ENCODE assay signal across 34 cellular contexts in genomic region chr17:64041912-64042311, GRCh38. TPM values are rescaled to one million over a fixed set of nuclear protein-coding genes. Genes with fewer than 3 reads are reported as not detected.
DNase-seq lines count a peak whose midpoint lies in the region; ATAC-seq and TF ChIP-seq lines count a peak whose summit lies in the region.
"Had no signal": no experiment of that assay in that cellular context is flagged by ENCODE, and none has a peak within 500 bp of the region (broad histone marks: within the 10 kb centered on the region; RNA-seq: fewer than 3 reads in every experiment).

No MANE protein-coding gene starts in this region.

- peak overlapping the region; percentile 78 for H3K27ac Mint-ChIP-seq in activated T-cell treated with anti-CD3 and anti-CD28 coated beads, Interleukin-2, amount 50 U/mL, for 72 hours
- H3K27ac Mint-ChIP-seq in T-cell (peak overlapping the region; percentile 2 to 33), endodermal cell (no peak overlapping the region)
- peak overlapping the region; percentile 66 for H3K27ac Mint-ChIP-seq in central memory CD8-positive, alpha-beta T cell (ENCODE audit: low read depth)
- H3K27ac Mint-ChIP-seq: activated naive CD8-positive, alpha-beta T cell treated with anti-CD3 and anti-CD28 coated beads, Interleukin-2, amount 10 ng/mL, durations not matched to agents 7 days and 5 days; dendritic cell treated with granulocyte-macrophage colony-stimulating factor and Interleukin-4, amounts not matched to agents 40 ng/mL and 50 ng/mL, for 4 days; mesothelial cell of epicardium; stimulated activated memory B cell treated with anti-CD40 and anti-IgM and Interleukin-4, amounts not matched to agents 10 μg/mL and 1 μg/mL and 100 μg/mL, for 72 hours had no signal

- peak in 1 of 2 donors; percentile 38 for ATAC-seq in activated T-cell treated with anti-CD3 and anti-CD28 coated beads, Interleukin-2, amount 50 U/mL, for 72 hours (replicated peaks in 1 of 2)
- ATAC-seq in T-cell (replicated peaks in 1 of 4) (peak in 1 of 4 experiments; percentile 60), sciatic nerve (peak; percentile 16), gastrocnemius medialis (no peak)
- no peak for ATAC-seq in central memory CD8-positive, alpha-beta T cell (replicated peaks; ENCODE audit: extremely low read depth, poor library complexity, severe bottlenecking)
- ATAC-seq: esophagus mucosa; left ventricle myocardium superior; Right ventricle myocardium inferior; SK-N-SH treated with all-trans-retinoic acid at 6 μM for 48 hours; stimulated activated memory B cell treated with anti-CD40 and anti-IgM and Interleukin-4, amounts not matched to agents 10 μg/mL and 1 μg/mL and 100 μg/mL, for 72 hours had no signal

- no peaks in the 10 kb centered on the region for H3K9me3 Mint-ChIP-seq in activated T-cell treated with anti-CD3 and anti-CD28 coated beads, Interleukin-2, amount 50 U/mL, for 72 hours
- no peaks in the 10 kb centered on the region for H3K9me3 Mint-ChIP-seq in T-cell
- H3K9me3 Mint-ChIP-seq in central memory CD8-positive, alpha-beta T cell: no peaks in the 10 kb centered on the region
- H3K9me3 Mint-ChIP-seq in endodermal cell: no peaks in the 10 kb centered on the region
- H3K9me3 Mint-ChIP-seq: activated naive CD8-positive, alpha-beta T cell treated with anti-CD3 and anti-CD28 coated beads, Interleukin-2, amount 10 ng/mL, durations not matched to agents 7 days and 5 days; dendritic cell treated with granulocyte-macrophage colony-stimulating factor and Interleukin-4, amounts not matched to agents 40 ng/mL and 50 ng/mL, for 4 days; mesothelial cell of epicardium; naive B cell; stimulated activated memory B cell treated with anti-CD40 and anti-IgM and Interleukin-4, amounts not matched to agents 10 μg/mL and 1 μg/mL and 100 μg/mL, for 72 hours had no signal

- H3K9ac ChIP-seq in endodermal cell (ENCODE audit: extremely low read depth, low read length, poor library complexity, severe bottlenecking): no peak overlapping the region

- H3K4me1 Mint-ChIP-seq in activated T-cell treated with anti-CD3 and anti-CD28 coated beads, Interleukin-2, amount 50 U/mL, for 72 hours (ENCODE audit: low read depth): peaks cover 7% of the 10 kb centered on the region
- H3K4me1 Mint-ChIP-seq in T-cell (peaks cover 0 to 20% (median 8%) of the 10 kb centered on the region in 3 donors), endodermal cell (peaks cover 4% of the 10 kb centered on the region)
- H3K4me1 Mint-ChIP-seq in central memory CD8-positive, alpha-beta T cell: peaks cover under 1% of the 10 kb centered on the region
- H3K4me1 Mint-ChIP-seq: activated naive CD8-positive, alpha-beta T cell treated with anti-CD3 and anti-CD28 coated beads, Interleukin-2, amount 10 ng/mL, durations not matched to agents 7 days and 5 days; mesothelial cell of epicardium; naive B cell; stimulated activated memory B cell treated with anti-CD40 and anti-IgM and Interleukin-4, amounts not matched to agents 10 μg/mL and 1 μg/mL and 100 μg/mL, for 72 hours had no signal

- no peaks in the 10 kb centered on the region for H3K27me3 Mint-ChIP-seq in activated T-cell treated with anti-CD3 and anti-CD28 coated beads, Interleukin-2, amount 50 U/mL, for 72 hours (ENCODE audit: low read depth)
- H3K27me3 Mint-ChIP-seq in T-cell (no peaks in the 10 kb centered on the region), endodermal cell (ENCODE audit: insufficient read depth) (no peaks in the 10 kb centered on the region)
- no peaks in the 10 kb centered on the region for H3K27me3 Mint-ChIP-seq in central memory CD8-positive, alpha-beta T cell
- H3K27me3 Mint-ChIP-seq: activated naive CD8-positive, alpha-beta T cell treated with anti-CD3 and anti-CD28 coated beads, Interleukin-2, amount 10 ng/mL, durations not matched to agents 7 days and 5 days; dendritic cell treated with granulocyte-macrophage colony-stimulating factor and Interleukin-4, amounts not matched to agents 40 ng/mL and 50 ng/mL, for 4 days; naive B cell; stimulated activated memory B cell treated with anti-CD40 and anti-IgM and Interleukin-4, amounts not matched to agents 10 μg/mL and 1 μg/mL and 100 μg/mL, for 72 hours had no signal

- no peaks in the 10 kb centered on the region for H3K4me1 ChIP-seq in gastrocnemius medialis
- H3K4me1 ChIP-seq in SJCRH30: 0 out of 2 replicates have a peak, but pooled peaks cover 2% of the 10 kb centered on the region
- no peaks in the 10 kb centered on the region for H3K4me1 ChIP-seq in endodermal cell (ENCODE audit: control insufficient read depth, insufficient read depth, low read length)
- H3K4me1 ChIP-seq: BE2C, upper lobe of left lung had no signal

- no peak for DNase-seq in activated T-cell treated with anti-CD3 and anti-CD28 coated beads, Interleukin-2, amount 50 U/mL, for 72 hours
- no peak for DNase-seq in activated T-cell treated with anti-CD3 and anti-CD28 coated beads, Interleukin-2, amount 50 U/mL, for 1 hour
- DNase-seq in T-cell: no peak
- no peak for DNase-seq in central memory CD8-positive, alpha-beta T cell (ENCODE audit: low spot score in 2 of 2)
- DNase-seq in sciatic nerve (ENCODE audit: low spot score): no peak
- DNase-seq in gastrocnemius medialis: no peak
- DNase-seq in SJCRH30: no peak
- DNase-seq in endodermal cell: no peak
- DNase-seq: activated naive CD8-positive, alpha-beta T cell treated with anti-CD3 and anti-CD28 coated beads, Interleukin-2, amount 10 ng/mL, durations not matched to agents 7 days and 5 days; BE2C; Caco-2; caudate nucleus; DMS53; foreskin fibroblast; H7; head of caudate nucleus; KG1; kidney; left ventricle myocardium superior; naive B cell; NCI-H1105; NCI-H187; NCI-H524 treated with DMSO at 0.1 percent for 48 hours; occipital lobe; upper lobe of left lung had no signal

- TF ChIP-seq CTCF in gastrocnemius medialis (IDR thresholded peaks at IDR 0.05 in 4 of 5, conservative IDR thresholded peaks at IDR 0.05 in 1 of 5): no peak
- TF ChIP-seq CTCF in endodermal cell (conservative IDR thresholded peaks at IDR 0.05): no peak

- TF ChIP-seq POLR2A in gastrocnemius medialis (IDR thresholded peaks at IDR 0.05): no peak

- H3K27ac ChIP-seq in gastrocnemius medialis: no peak overlapping the region
- H3K27ac ChIP-seq in SJCRH30: no peak overlapping the region
- no peak overlapping the region for H3K27ac ChIP-seq in endodermal cell (ENCODE audit: low read depth, low read length)
- H3K27ac ChIP-seq: HL-60, upper lobe of left lung had no signal

- CTCF ChIA-PET in T-cell (lab: Charles Lee): interaction anchor here (0.5 to 3.1 kb wide), 6 partner anchors 9 to 92 kb away, joined by 3 to 13 read pairs (median 4); no protein-coding TSS in a partner anchor

- H3K9me3 ChIP-seq in gastrocnemius medialis (no peaks in the 10 kb centered on the region), SJCRH30 (replicated peaks) (no peaks in the 10 kb centered on the region), endodermal cell (ENCODE audit: control insufficient read depth, low read length) (no peaks in the 10 kb centered on the region)
- H3K9me3 ChIP-seq: BE2C, Caco-2, upper lobe of left lung had no signal

- POLR2A ChIA-PET in T-cell (lab: Charles Lee): interaction anchor here in 1 of 2 donors (0.6 kb wide), 1 partner anchor 22 kb away, joined by 4 read pairs; the partner anchor contains the start of gene ICAM2

- H3K27me3 ChIP-seq in gastrocnemius medialis (no peaks in the 10 kb centered on the region), SJCRH30 (no peaks in the 10 kb centered on the region), endodermal cell (ENCODE audit: control insufficient read depth, insufficient read depth, low read length, poor library complexity, severe bottlenecking) (no peaks in the 10 kb centered on the region)
- H3K27me3 ChIP-seq: BE2C, upper lobe of left lung had no signal

- H3K4me3 Mint-ChIP-seq in activated T-cell treated with anti-CD3 and anti-CD28 coated beads, Interleukin-2, amount 50 U/mL, for 72 hours: peak overlapping the region in 1 of 2 donors; percentile 22
- H3K4me3 Mint-ChIP-seq in T-cell (no peak overlapping the region), endodermal cell (no peak overlapping the region)
- H3K4me3 Mint-ChIP-seq in central memory CD8-positive, alpha-beta T cell: no peak overlapping the region
- H3K4me3 Mint-ChIP-seq: activated naive CD8-positive, alpha-beta T cell treated with anti-CD3 and anti-CD28 coated beads, Interleukin-2, amount 10 ng/mL, durations not matched to agents 7 days and 5 days; dendritic cell treated with granulocyte-macrophage colony-stimulating factor and Interleukin-4, amounts not matched to agents 40 ng/mL and 50 ng/mL, for 4 days; mesothelial cell of epicardium; naive B cell; stimulated activated memory B cell treated with anti-CD40 and anti-IgM and Interleukin-4, amounts not matched to agents 10 μg/mL and 1 μg/mL and 100 μg/mL, for 72 hours had no signal

- peaks cover 6 to 24% of the 10 kb centered on the region in 2 donors for H3K36me3 Mint-ChIP-seq in activated T-cell treated with anti-CD3 and anti-CD28 coated beads, Interleukin-2, amount 50 U/mL, for 72 hours (ENCODE audit: insufficient read depth in 2 of 2)
- peaks cover 68% of the 10 kb centered on the region for H3K36me3 Mint-ChIP-seq in T-cell
- H3K36me3 Mint-ChIP-seq in central memory CD8-positive, alpha-beta T cell (ENCODE audit: insufficient read depth): peaks cover 35% of the 10 kb centered on the region
- H3K36me3 Mint-ChIP-seq in endodermal cell (ENCODE audit: low read depth): peaks cover 42% of the 10 kb centered on the region
- H3K36me3 Mint-ChIP-seq: activated naive CD8-positive, alpha-beta T cell treated with anti-CD3 and anti-CD28 coated beads, Interleukin-2, amount 10 ng/mL, durations not matched to agents 7 days and 5 days had no signal

- in situ Hi-C loops in gastrocnemius medialis (cut with MboI; ENCODE audit: low sequenced_read_pairs in 4 of 4): loop anchor here in 1 of 4 donors (25.0 kb wide), 1 partner anchor 245 kb away; no protein-coding TSS in a partner anchor

- intact Hi-C loops in sciatic nerve (cut with DNase I): no loop called here
- intact Hi-C loops in gastrocnemius medialis (cut with DNase I; ENCODE audit: low total_unique reads): no loop called here

- no peak overlapping the region for H3K4me3 ChIP-seq in gastrocnemius medialis
- H3K4me3 ChIP-seq in SJCRH30: no peak overlapping the region
- H3K4me3 ChIP-seq in endodermal cell (ENCODE audit: low read length): no peak overlapping the region
- H3K4me3 ChIP-seq: upper lobe of left lung had no signal

- H3K36me3 ChIP-seq in gastrocnemius medialis (peaks cover 0 to 36% of the 10 kb centered on the region in 2 donors), SJCRH30 (no peaks in the 10 kb centered on the region), endodermal cell (ENCODE audit: control insufficient read depth, insufficient read depth, low read length) (peaks cover 7% of the 10 kb centered on the region)
- H3K36me3 ChIP-seq: BE2C had no signal

- 81 to 88% methylated on average over 11 of the region's 11 CpGs for WGBS in endodermal cell (ENCODE audit: insufficient coverage in 1 of 2, insufficient read length in 1 of 2), 2 experiments

RNA-seq across cellular contexts. Expression of gene ICAM2, which starts 21.5 kb away (rescaled TPM):
- total RNA-seq in activated T-cell treated with anti-CD3 and anti-CD28 coated beads, Interleukin-2, amount 50 U/mL, for 72 hours: 10 to 100 TPM; 49.9 to 55.7 TPM
- total RNA-seq in T-cell (100 to 1,000 TPM in 3 of 5 donors, 10 to 100 TPM in 2; 69.6 to 132 (median 116) TPM), sciatic nerve (38.2 TPM), gastrocnemius medialis (10 to 100 TPM; 39.7 to 82.4 (median 56.3) TPM), endodermal cell (under 1 TPM in 1 of 2 donors, not detected in 1; 0.75 TPM)
- 0.33 and 0.43 TPM in 2 replicates for total RNA-seq in SJCRH30 (2014; rRNA removed; shearing (Covaris generic))
- polyA plus RNA-seq in endodermal cell (2013, experiment 1 of 2): not detected
- not detected for polyA plus RNA-seq in endodermal cell (2013, experiment 2 of 2)
- total RNA-seq: astrocyte, MCF 10A had no signal

RNA-seq across cellular contexts. Expression of gene PRR29, which starts 43.8 kb away (rescaled TPM):
- total RNA-seq in activated T-cell treated with anti-CD3 and anti-CD28 coated beads, Interleukin-2, amount 50 U/mL, for 72 hours: 1 to 10 TPM in 1 of 2 donors, under 1 TPM in 1; 0.96 to 1.1 TPM
- total RNA-seq in T-cell (1 to 10 TPM in 3 of 5 donors, under 1 TPM in 2; 0.50 to 1.9 (median 1.1) TPM), sciatic nerve (1.0 TPM), gastrocnemius medialis (under 1 TPM in 1 of 4 donors, not detected in 3; 0.13 TPM), endodermal cell (1 to 10 TPM; 3.3 to 6.1 TPM)
- total RNA-seq in SJCRH30 (2014; rRNA removed; shearing (Covaris generic)): 0.12 TPM in 1 of 2 replicates, not detected in the other
- 1.6 TPM for polyA plus RNA-seq in endodermal cell (2013, experiment 1 of 2)
- polyA plus RNA-seq in endodermal cell (2013, experiment 2 of 2): 1.7 TPM
- total RNA-seq: Caco-2, esophagus mucosa, MCF 10A had no signal

Comparison
In these comparisons a context has a peak if more than half of its experiments do, and no peak if none do; other contexts are left out.
1. RNA of gene ICAM2, which starts 21.5 kb away (total RNA-seq): 69.6 to 132 TPM in T-cell, 39.7 to 82.4 TPM in gastrocnemius medialis, 49.9 to 55.7 TPM in activated T-cell treated with anti-CD3 and anti-CD28 coated beads, Interleukin-2, amount 50 U/mL, for 72 hours and 38.2 TPM in sciatic nerve (single experiment); 0.75 TPM in endodermal cell and 0.33 to 0.43 TPM in SJCRH30; every median in the first group is over 10 times any median in the second.